ENCODE assay signal across 9 cellular contexts in genomic region chr19:21586341-21587116, GRCh38.
DNase-seq lines count a peak whose midpoint lies in the region; ATAC-seq and TF ChIP-seq lines count a peak whose summit lies in the region.
"Had no signal": no experiment of that assay in that cellular context is flagged by ENCODE, and none has a peak within 500 bp of the region (broad histone marks: within the 10 kb centered on the region; RNA-seq: fewer than 3 reads in every experiment).

No MANE protein-coding gene starts in this region.

- H3K27me3 ChIP-seq in lower lobe of right lung (ENCODE audit: low read depth) (peaks cover 31% of the 10 kb centered on the region), suprapubic skin (peaks cover 18% of the 10 kb centered on the region)
- H3K27me3 ChIP-seq: BE2C had no signal

- H3K4me1 ChIP-seq in lower lobe of right lung = no peaks in the 10 kb centered on the region
- peaks cover 7% of the 10 kb centered on the region for H3K4me1 ChIP-seq in suprapubic skin
- H3K4me1 ChIP-seq: BE2C had no signal

- no peaks in the 10 kb centered on the region for H3K27me3 Mint-ChIP-seq in T-helper 2 cell treated with Interferon-gamma antibody and Interleukin-4, amounts not matched to agents 5 μg/mL and 100 μg/mL, for 36 hours (ENCODE audit: low read depth)

- no peaks in the 10 kb centered on the region for H3K4me1 Mint-ChIP-seq in T-helper 2 cell treated with Interferon-gamma antibody and Interleukin-4, amounts not matched to agents 5 μg/mL and 100 μg/mL, for 36 hours (ENCODE audit: low read depth)

- no peak for TF ChIP-seq POLR2A in suprapubic skin (IDR thresholded peaks at IDR 0.05)

- peaks cover 2% of the 10 kb centered on the region for H3K36me3 Mint-ChIP-seq in T-helper 2 cell treated with Interferon-gamma antibody and Interleukin-4, amounts not matched to agents 5 μg/mL and 100 μg/mL, for 36 hours (ENCODE audit: low read depth)

- H3K4me3 Mint-ChIP-seq in T-helper 2 cell treated with Interferon-gamma antibody and Interleukin-4, amounts not matched to agents 5 μg/mL and 100 μg/mL, for 36 hours = peak overlapping the region; percentile 40

- H3K9me3 ChIP-seq in lower lobe of right lung = no peaks in the 10 kb centered on the region
- peaks cover 7% of the 10 kb centered on the region for H3K9me3 ChIP-seq in suprapubic skin
- H3K9me3 ChIP-seq: BE2C had no signal

- no peak for DNase-seq in T-helper 2 cell treated with Interferon-gamma antibody and Interleukin-4, amounts not matched to agents 5 μg/mL and 100 μg/mL, for 36 hours (ENCODE audit: low spot score)
- no peak for DNase-seq in T-helper 2 cell
- no peak for DNase-seq in cardiac fibroblast (ENCODE audit: low read depth in 2 of 2)
- DNase-seq in lower lobe of right lung = peak; percentile 55
- DNase-seq in suprapubic skin (ENCODE audit: low spot score in 2 of 2) = no peak
- no peak for DNase-seq in NCI-H1417 treated with DMSO at 0.1 percent for 48 hours (lab: John Stamatoyannopoulos, UW)
- DNase-seq: BE2C had no signal

- 0% methylated on average over 6 of the region's 70 CpGs for WGBS in suprapubic skin

- TF ChIP-seq EP300 in suprapubic skin (IDR thresholded peaks at IDR 0.05) = no peak

- H3K4me3 ChIP-seq in cardiac fibroblast (replicated peaks in 1 of 2; ENCODE audit: low read depth in 2 of 2, low read length in 2 of 2) (peak overlapping the region; percentile 13 to 28), lower lobe of right lung (peak overlapping the region; percentile 64), suprapubic skin (peak overlapping the region; percentile 54)

- no peak overlapping the region for H3K27ac Mint-ChIP-seq in T-helper 2 cell treated with Interferon-gamma antibody and Interleukin-4, amounts not matched to agents 5 μg/mL and 100 μg/mL, for 36 hours

- TF ChIP-seq CTCF in cardiac fibroblast (IDR thresholded peaks at IDR 0.05; ENCODE audit: low read depth, low read length) (no peak), lower lobe of right lung (IDR thresholded peaks at IDR 0.05) (no peak), suprapubic skin (IDR thresholded peaks at IDR 0.05) (no peak)

- intact Hi-C loops in lower lobe of right lung (cut with DNase I) = no loop called here

- ATAC-seq in lower lobe of right lung (peak; percentile 71 to 79), GM18861 (IDR thresholded peaks at IDR 0.05; ENCODE audit: unreplicated experiment) (no peak), GM18870 (IDR thresholded peaks at IDR 0.05; ENCODE audit: unreplicated experiment) (no peak)

- peak overlapping the region; percentile 58 for H3K27ac ChIP-seq in lower lobe of right lung
- no peak overlapping the region for H3K27ac ChIP-seq in suprapubic skin

- no peaks in the 10 kb centered on the region for H3K36me3 ChIP-seq in lower lobe of right lung
- no peaks in the 10 kb centered on the region for H3K36me3 ChIP-seq in suprapubic skin
- H3K36me3 ChIP-seq: BE2C had no signal

- peaks cover 30% of the 10 kb centered on the region for H3K9me3 Mint-ChIP-seq in T-helper 2 cell treated with Interferon-gamma antibody and Interleukin-4, amounts not matched to agents 5 μg/mL and 100 μg/mL, for 36 hours

Comparison
In these comparisons a context has a peak if more than half of its experiments do, and no peak if none do; other contexts are left out.
1. ATAC-seq: peak in lower lobe of right lung (2 of 2); none in GM18861 (single experiment) and GM18870 (single experiment).
2. Peak in every context shown above with its lines, with median percentiles within 50 percentile points of each other: H3K4me3 ChIP-seq.